In the genomic region with DNA sequence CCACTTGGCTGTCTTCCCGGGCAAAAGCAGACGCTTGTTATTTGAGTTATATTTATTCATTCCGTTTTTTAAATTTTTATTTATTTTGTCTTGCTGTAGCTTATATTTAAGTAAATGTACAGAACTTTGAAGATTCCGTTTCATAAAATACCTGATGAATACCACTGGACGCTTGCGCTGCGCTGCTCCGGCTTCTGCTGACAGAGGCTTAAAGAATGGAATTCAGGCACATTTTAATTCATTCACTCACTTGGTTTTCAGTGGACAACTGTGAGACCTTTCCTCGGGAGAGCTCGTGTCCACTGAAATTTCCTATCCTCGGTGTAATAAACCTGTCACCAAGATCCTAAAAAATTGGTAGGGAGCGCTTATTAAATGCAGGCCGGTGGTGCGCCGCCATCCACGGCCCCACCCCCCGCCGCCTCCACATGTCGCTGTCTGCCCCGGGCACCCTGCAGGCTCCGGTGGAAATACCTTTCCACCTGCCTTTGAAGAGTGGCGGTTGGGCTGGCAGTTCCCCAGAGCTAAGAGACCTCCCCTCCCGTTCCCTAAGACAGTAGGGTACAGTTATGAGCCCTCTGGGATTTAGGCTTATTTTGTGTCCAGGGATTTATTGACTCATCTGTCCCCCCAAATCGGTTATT, we compare ENCODE assay signal across 20 cellular contexts.
DNase-seq lines count a peak whose midpoint lies in the region; ATAC-seq, FAIRE-seq and TF ChIP-seq lines count a peak whose summit lies in the region.
"Had no signal": no experiment of that assay in that cellular context is flagged by ENCODE, and none has a peak within 500 bp of the region (broad histone marks: within the 10 kb centered on the region; RNA-seq: fewer than 3 reads in every experiment).

No MANE protein-coding gene starts in this region.

- no peak overlapping the region for H2BK5ac ChIP-seq in mesenchymal stem cell (ENCODE audit: low read depth, low read length, poor library complexity, severe bottlenecking)

- ATAC-seq in mucosa of descending colon: no peak
- ATAC-seq: activated naive CD8-positive, alpha-beta T cell treated with anti-CD3 and anti-CD28 coated beads, Interleukin-2, amount 50 U/mL, for 24 hours; heart left ventricle; T-helper 17 cell had no signal

- H3K36me3 ChIP-seq in mesenchymal stem cell (ENCODE audit: control insufficient read depth in 1 of 2, insufficient read depth in 2 of 2, low read depth in 1 of 2, low read length in 2 of 2) (no peaks in the 10 kb centered on the region), vagina (no peaks in the 10 kb centered on the region), esophagus squamous epithelium (no peaks in the 10 kb centered on the region), mucosa of descending colon (ENCODE audit: low read depth) (no peaks in the 10 kb centered on the region)
- H3K36me3 ChIP-seq: heart left ventricle, ovary, suprapubic skin had no signal

- TF ChIP-seq POLR2A in vagina (IDR thresholded peaks at IDR 0.05): no peak
- no peak for TF ChIP-seq POLR2A in esophagus squamous epithelium (IDR thresholded peaks at IDR 0.05)
- TF ChIP-seq POLR2A in GM12891 (IDR thresholded peaks at IDR 0.05; ENCODE audit: low read depth, low read length): no peak

- H4K91ac ChIP-seq in mesenchymal stem cell (ENCODE audit: low read length): no peak overlapping the region

- H3K4me1 ChIP-seq in mesenchymal stem cell (ENCODE audit: control insufficient read depth, insufficient read depth, low read depth, low read length): peaks cover 8% of the 10 kb centered on the region
- peaks cover 13% of the 10 kb centered on the region for H3K4me1 ChIP-seq in vagina
- H3K4me1 ChIP-seq in esophagus squamous epithelium: peaks cover 0 to 53% (median 22%) of the 10 kb centered on the region in 3 donors
- H3K4me1 ChIP-seq in mucosa of descending colon (ENCODE audit: low read depth): no peaks in the 10 kb centered on the region

- no peak overlapping the region for H3K4ac ChIP-seq in mesenchymal stem cell (ENCODE audit: low read depth in 1 of 2, low read length in 2 of 2)

- intact Hi-C loops in vagina (cut with DNase I) (no loop called here), esophagus squamous epithelium (cut with DNase I) (no loop called here), mucosa of descending colon (cut with DNase I, micrococcal nuclease) (no loop called here)

- peak overlapping the region; percentile 21; the same call in 1 of the 2 replicates for H3K27ac ChIP-seq in 22Rv1
- H3K27ac ChIP-seq in mesenchymal stem cell (ENCODE audit: low read length, poor library complexity, severe bottlenecking): no peak overlapping the region
- no peak overlapping the region for H3K27ac ChIP-seq in vagina
- H3K27ac ChIP-seq in esophagus squamous epithelium: no peak overlapping the region
- H3K27ac ChIP-seq: heart left ventricle, ovary, suprapubic skin had no signal

- TF ChIP-seq CTCF in 22Rv1 (IDR thresholded peaks at IDR 0.05) (peak; percentile 59), choroid plexus epithelial cell (conservative IDR thresholded peaks at IDR 0.05; ENCODE audit: low read depth, low read length) (no peak), vagina (IDR thresholded peaks at IDR 0.05) (no peak), esophagus squamous epithelium (IDR thresholded peaks at IDR 0.05) (no peak), mucosa of descending colon (IDR thresholded peaks at IDR 0.05) (no peak)

- no peaks in the 10 kb centered on the region for H3K79me1 ChIP-seq in mesenchymal stem cell (replicated peaks; ENCODE audit: low read length, poor library complexity, severe bottlenecking)

- no peak for FAIRE-seq in GM12891 (lab: Jason Lieb, UNC)

- no peak overlapping the region for H2BK15ac ChIP-seq in mesenchymal stem cell (ENCODE audit: low read depth, poor library complexity, severe bottlenecking)

- no peaks in the 10 kb centered on the region for H3K9me3 ChIP-seq in mesenchymal stem cell (ENCODE audit: control insufficient read depth, low read length)
- no peaks in the 10 kb centered on the region for H3K9me3 ChIP-seq in vagina
- no peaks in the 10 kb centered on the region for H3K9me3 ChIP-seq in esophagus squamous epithelium
- no peaks in the 10 kb centered on the region for H3K9me3 ChIP-seq in mucosa of descending colon
- H3K9me3 ChIP-seq: heart left ventricle, ovary, suprapubic skin had no signal

- WGBS in mesenchymal stem cell: 19% methylated on average over 21 of the region's 24 CpGs
- 52 to 64% methylated on average over 19 to 23 of the region's 24 CpGs for WGBS in esophagus squamous epithelium, 2 donors

- H3K14ac ChIP-seq in mesenchymal stem cell (ENCODE audit: low read length in 2 of 2): no peak overlapping the region

- no peak overlapping the region for H2BK12ac ChIP-seq in mesenchymal stem cell (ENCODE audit: low read length in 2 of 2)

- H4K8ac ChIP-seq in mesenchymal stem cell (ENCODE audit: low read length): no peak overlapping the region

- DNase-seq in HEK293T (ENCODE audit: extremely low spot score): peak; percentile 60
- DNase-seq in choroid plexus epithelial cell (ENCODE audit: low read depth): peak; percentile 8
- no peak for DNase-seq in mesenchymal stem cell
- no peak for DNase-seq in vagina (ENCODE audit: extremely low spot score in 2 of 2)
- no peak for DNase-seq in esophagus squamous epithelium (lab: John Stamatoyannopoulos, UW)
- DNase-seq in mucosa of descending colon: no peak
- no peak for DNase-seq in GM12891 (ENCODE audit: insufficient read length, low spot score)
- DNase-seq: activated CD4-positive, alpha-beta T cell treated with anti-CD3 and anti-CD28 coated beads for 48 hours; activated naive CD8-positive, alpha-beta T cell treated with anti-CD3 and anti-CD28 coated beads, Interleukin-2, amount 50 U/mL, for 24 hours; activated T-cell treated with anti-CD3 and anti-CD28 coated beads, Interleukin-2, amount 50 U/mL, for 24 hours; cerebellar nuclear complex; erythroblast; heart left ventricle; MV-4-11; NCI-H524; ovary; RPMI8226; T-helper 17 cell had no signal

- no peak overlapping the region for H3K4me3 ChIP-seq in choroid plexus epithelial cell (ENCODE audit: low read depth, low read length)
- no peak overlapping the region for H3K4me3 ChIP-seq in mesenchymal stem cell (ENCODE audit: insufficient read depth in 1 of 2, low read depth in 1 of 2, low read length in 2 of 2)
- no peak overlapping the region for H3K4me3 ChIP-seq in vagina
- H3K4me3 ChIP-seq in esophagus squamous epithelium: peak overlapping the region in 1 of 4 donors; percentile 11
- H3K4me3 ChIP-seq in mucosa of descending colon: no peak overlapping the region
- H3K4me3 ChIP-seq: heart left ventricle, ovary, suprapubic skin had no signal

- H2BK120ac ChIP-seq in mesenchymal stem cell (ENCODE audit: low read depth, low read length): no peak overlapping the region

- H2AFZ ChIP-seq in mesenchymal stem cell (ENCODE audit: low read depth, low read length): no peak overlapping the region

- H3K18ac ChIP-seq in mesenchymal stem cell (ENCODE audit: low read depth in 1 of 2, low read length in 2 of 2): peak overlapping the region in 1 of 2 experiments; percentile 5

- H2AK5ac ChIP-seq in mesenchymal stem cell (ENCODE audit: low read length, severe bottlenecking): no peak overlapping the region

- H3K23ac ChIP-seq in mesenchymal stem cell (ENCODE audit: low read length in 2 of 2): no peak overlapping the region

- POLR2A ChIA-PET in HEK293T (lab: Yijun Ruan, JAX): interaction anchor here (0.8 kb wide), 1 partner anchor 173 kb away, joined by 3 read pairs; the partner anchor contains the start of genes NKIRAS1 and RPL15

- peaks cover 4 to 15% of the 10 kb centered on the region in 2 experiments for H3K27me3 ChIP-seq in mesenchymal stem cell (ENCODE audit: control insufficient read depth in 1 of 2, insufficient read depth in 1 of 2, low read length in 2 of 2)
- H3K27me3 ChIP-seq in vagina: no peaks in the 10 kb centered on the region
- no peaks in the 10 kb centered on the region for H3K27me3 ChIP-seq in esophagus squamous epithelium
- H3K27me3 ChIP-seq: heart left ventricle, ovary, suprapubic skin had no signal

- H3K4me2 ChIP-seq in mesenchymal stem cell (ENCODE audit: low read length, poor library complexity, severe bottlenecking): peak overlapping the region; percentile 66

- CTCF ChIA-PET in HEK293T (lab: Yijun Ruan, JAX): interaction anchor here (0.6 kb wide), 1 partner anchor 241 kb away, joined by 4 read pairs; no protein-coding TSS in a partner anchor

- H3K9ac ChIP-seq in mesenchymal stem cell (ENCODE audit: low read length): no peak overlapping the region

TF ChIP-seq in HEK293T, 16 proteins besides CTCF, POLR2A, EP300 and RAD21:
- TF ChIP-seq TARDBP (IDR thresholded peaks at IDR 0.05) (no peak), BHLHE40 (IDR thresholded peaks at IDR 0.05; ENCODE audit: borderline replicate concordance) (no peak), PKNOX1 (IDR thresholded peaks at IDR 0.05) (peak; percentile 88), L3MBTL2 (conservative IDR thresholded peaks at IDR 0.05) (0 out of 2 replicates have a peak, but pooled peaks have one; percentile 26), CTBP1 (IDR thresholded peaks at IDR 0.05; ENCODE audit: borderline replicate concordance) (peak; percentile 84; the same call in 1 of the 2 replicates)
TF ChIP-seq in HEK293T: peak in this region for 3.

TF ChIP-seq in GM12891, 5 proteins besides CTCF, POLR2A, EP300 and RAD21:
- TF ChIP-seq POU2F2 (IDR thresholded peaks at IDR 0.05; ENCODE audit: low read depth, low read length) (no peak), TAF1 (IDR thresholded peaks at IDR 0.05; ENCODE audit: low read depth, low read length) (no peak), PAX5 (IDR thresholded peaks at IDR 0.05; ENCODE audit: insufficient read depth, low read length, severe bottlenecking) (no peak), SPI1 (IDR thresholded peaks at IDR 0.05; ENCODE audit: low read depth, low read length) (no peak), POLR2AphosphoS5 (IDR thresholded peaks at IDR 0.05; ENCODE audit: low read depth, low read length) (no peak)
TF ChIP-seq in GM12891: peak in this region for 0.

Comparison
In these comparisons a context has a peak if more than half of its experiments do, and no peak if none do; other contexts are left out.
1. DNase-seq: peak in HEK293T (single experiment) and choroid plexus epithelial cell (single experiment); none in mesenchymal stem cell (single experiment), vagina (0 of 2), esophagus squamous epithelium (single experiment), mucosa of descending colon (0 of 3) and GM12891 (single experiment).